ENCODE assay signal across 10 cellular contexts in the genomic region with DNA sequence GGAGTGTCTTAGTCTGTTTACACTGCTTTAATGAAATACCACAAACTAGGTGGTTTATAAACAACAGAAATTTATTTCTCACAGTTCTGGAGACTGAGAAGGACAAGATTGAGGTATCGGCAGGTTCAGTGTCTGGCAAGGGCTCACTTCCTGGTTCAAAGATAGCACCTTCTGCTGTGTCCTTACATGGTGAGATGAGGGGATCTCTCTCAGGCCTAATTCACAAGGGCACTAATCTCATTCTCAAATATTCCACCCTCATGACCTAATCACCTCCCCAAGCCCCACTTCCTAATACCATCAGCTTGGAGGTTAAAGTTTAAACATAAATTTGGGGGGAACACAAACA. TPM values are rescaled to one million over a fixed set of nuclear protein-coding genes. Genes with fewer than 3 reads are reported as not detected.
"Had no signal": no experiment of that assay in that cellular context is flagged by ENCODE, and none has a peak within 500 bp of the region (broad histone marks: within the 10 kb centered on the region; RNA-seq: fewer than 3 reads in every experiment).

No MANE protein-coding gene starts in this region.

- H3K36me3 ChIP-seq: ascending aorta, gastrocnemius medialis, vagina had no signal

- H3K4me1 ChIP-seq: ascending aorta, gastrocnemius medialis, vagina had no signal

- ATAC-seq: activated naive CD8-positive, alpha-beta T cell treated with anti-CD3 and anti-CD28 coated beads, Interleukin-2, amount 50 U/mL, for 24 hours; gastrocnemius medialis; T-helper 17 cell had no signal

- H3K4me3 ChIP-seq: ascending aorta, gastrocnemius medialis, vagina had no signal

- H3K27ac ChIP-seq: ascending aorta, gastrocnemius medialis, vagina had no signal

- H3K9me3 ChIP-seq: ascending aorta, gastrocnemius medialis, vagina had no signal

- H3K27me3 ChIP-seq: ascending aorta, gastrocnemius medialis, vagina had no signal

- DNase-seq: activated B cell treated with CpG ODN at 0.5 μM for 24 hours; activated CD4-positive, alpha-beta T cell treated with anti-CD3 and anti-CD28 coated beads, Interleukin-2, amount 10 ng/mL, durations not matched to agents 24 days and 14 days; activated naive CD4-positive, alpha-beta T cell treated with Interleukin-2 at 50 U/mL for 16 hours; activated naive CD8-positive, alpha-beta T cell treated with anti-CD3 and anti-CD28 coated beads, Interleukin-2, amount 50 U/mL, for 24 hours; gastrocnemius medialis; stimulated activated CD4-positive, alpha-beta T cell treated with anti-CD3 and anti-CD28 coated beads, Interleukin-4, amount 100 ng/mL, for 4 hours; T-helper 17 cell had no signal

RNA-seq across cellular contexts. Expression of gene PLEK2, which starts 35.0 kb away (rescaled TPM):
- total RNA-seq: activated B cell treated with CpG ODN at 0.5 μM for 24 hours; natural killer cell treated with Interleukin-12 subunit alpha and Interleukin-12 subunit beta and Interleukin-15 and Interleukin-18, amount 100 ng/mL, for 72 hours had no signal
